14 cellular contexts compared by ENCODE assay signal in the genomic region with DNA sequence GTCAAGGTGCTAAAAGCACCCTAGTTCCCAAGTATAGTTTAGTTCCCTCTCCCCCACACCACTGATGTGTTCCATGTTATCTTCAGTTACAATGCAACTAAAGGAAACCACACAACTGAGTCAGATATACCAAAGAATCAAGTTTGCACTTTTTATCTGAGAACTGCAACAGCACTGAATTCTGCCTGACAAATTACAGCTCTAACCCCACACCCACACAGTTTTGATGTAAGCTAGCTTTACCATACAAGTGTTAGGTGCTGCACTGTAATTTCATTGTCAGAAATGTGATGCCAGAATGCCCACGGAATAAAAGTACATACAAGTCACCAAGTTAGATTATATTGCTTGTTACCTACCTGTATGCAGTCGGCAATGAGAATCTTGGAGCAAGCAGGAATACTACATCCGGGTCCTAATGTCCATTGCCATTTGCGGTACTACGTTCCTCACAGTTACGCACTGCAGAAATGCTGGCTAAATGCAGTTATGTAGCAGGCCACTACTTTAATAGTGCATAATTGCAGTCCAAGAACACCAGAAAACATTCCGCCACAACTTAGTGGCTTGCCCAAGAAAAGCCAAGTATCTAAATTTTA. TPM values are rescaled to one million over a fixed set of nuclear protein-coding genes. Genes with fewer than 3 reads are reported as not detected.
A peak's percentile ranks its signal among the peaks of the same experiment; 100 is the strongest.
DNase-seq lines count a peak whose midpoint lies in the region; ATAC-seq and TF ChIP-seq lines count a peak whose summit lies in the region.
"Had no signal": no experiment of that assay in that cellular context is flagged by ENCODE, and none has a peak within 500 bp of the region (broad histone marks: within the 10 kb centered on the region; RNA-seq: fewer than 3 reads in every experiment).

No MANE protein-coding gene starts in this region.

- peaks cover under 1% of the 10 kb centered on the region for H3K4me1 ChIP-seq in upper lobe of right lung

- DNase-seq in T-helper 1 cell (no peak), HFFc6 (no peak), iris pigment epithelial cell (ENCODE audit: low read depth) (peak; percentile 28), mesenteric fat pad (ENCODE audit: low spot score) (no peak), upper lobe of right lung (no peak)
- DNase-seq in activated CD8-positive, alpha-beta T cell treated with anti-CD3 and anti-CD28 coated beads, Interleukin-2, amount 10 ng/mL, durations not matched to agents 7 days and 5 days, result no peak
- DNase-seq: effector memory CD4-positive, alpha-beta T cell; Kasumi-1; NCI-H2171; small intestine; upper lobe of left lung had no signal

- no peak overlapping the region for H3K27ac Mint-ChIP-seq in T-helper 1 cell treated with Interleukin-12 subunit alpha and Interleukin-12 subunit beta and Interleukin-4 antibody, amounts not matched to agents 30 μg/mL and 1 μg/mL, for 36 hours
- H3K27ac Mint-ChIP-seq in HFFc6, result peak overlapping the region; percentile 58
- H3K27ac Mint-ChIP-seq in activated CD8-positive, alpha-beta T cell treated with anti-CD3 and anti-CD28 coated beads, Interleukin-2, amount 10 ng/mL, durations not matched to agents 7 days and 5 days, result no peak overlapping the region

- ATAC-seq in activated CD8-positive, alpha-beta T cell treated with anti-CD3 and anti-CD28 coated beads, Interleukin-2, amount 10 ng/mL, durations not matched to agents 7 days and 5 days, result peak; percentile 17
- ATAC-seq in esophagus mucosa (no peak), upper lobe of right lung (no peak)

- H3K36me3 ChIP-seq in upper lobe of right lung, result peaks cover 100% of the 10 kb centered on the region

- CTCF ChIA-PET in activated CD8-positive, alpha-beta T cell treated with anti-CD3 and anti-CD28 coated beads, Interleukin-2, amount 10 ng/mL, durations not matched to agents 7 days and 5 days (lab: Charles Lee), result no interaction called here

- no peak for TF ChIP-seq CTCF in HFFc6 (IDR thresholded peaks at IDR 0.05)
- no peak for TF ChIP-seq CTCF in upper lobe of right lung (IDR thresholded peaks at IDR 0.05)

- POLR2A ChIA-PET in activated CD8-positive, alpha-beta T cell treated with anti-CD3 and anti-CD28 coated beads, Interleukin-2, amount 10 ng/mL, durations not matched to agents 7 days and 5 days (lab: Charles Lee), result interaction anchor here (0.6 to 1.4 kb wide), 3 partner anchors 9 to 18 kb away, joined by 3 to 9 read pairs (median 3); partner anchors contain the start of gene SFPQ

- H3K36me3 Mint-ChIP-seq in T-helper 1 cell treated with Interleukin-12 subunit alpha and Interleukin-12 subunit beta and Interleukin-4 antibody, amounts not matched to agents 30 μg/mL and 1 μg/mL, for 36 hours (ENCODE audit: low read depth), result peaks cover 71% of the 10 kb centered on the region
- peaks cover 78% of the 10 kb centered on the region for H3K36me3 Mint-ChIP-seq in HFFc6 (ENCODE audit: low read depth)
- H3K36me3 Mint-ChIP-seq in activated CD8-positive, alpha-beta T cell treated with anti-CD3 and anti-CD28 coated beads, Interleukin-2, amount 10 ng/mL, durations not matched to agents 7 days and 5 days (ENCODE audit: low read depth), result peaks cover 90% of the 10 kb centered on the region

- peak overlapping the region; percentile 34 for H3K4me3 Mint-ChIP-seq in T-helper 1 cell treated with Interleukin-12 subunit alpha and Interleukin-12 subunit beta and Interleukin-4 antibody, amounts not matched to agents 30 μg/mL and 1 μg/mL, for 36 hours
- no peak overlapping the region for H3K4me3 Mint-ChIP-seq in HFFc6
- no peak overlapping the region for H3K4me3 Mint-ChIP-seq in activated CD8-positive, alpha-beta T cell treated with anti-CD3 and anti-CD28 coated beads, Interleukin-2, amount 10 ng/mL, durations not matched to agents 7 days and 5 days

- H3K27me3 Mint-ChIP-seq in T-helper 1 cell treated with Interleukin-12 subunit alpha and Interleukin-12 subunit beta and Interleukin-4 antibody, amounts not matched to agents 30 μg/mL and 1 μg/mL, for 36 hours (ENCODE audit: low read depth), result no peaks in the 10 kb centered on the region
- no peaks in the 10 kb centered on the region; the same call in 1 of the 2 replicates for H3K27me3 Mint-ChIP-seq in HFFc6 (ENCODE audit: insufficient read depth)
- H3K27me3 Mint-ChIP-seq in activated CD8-positive, alpha-beta T cell treated with anti-CD3 and anti-CD28 coated beads, Interleukin-2, amount 10 ng/mL, durations not matched to agents 7 days and 5 days (ENCODE audit: low read depth), result no peaks in the 10 kb centered on the region

- H3K4me3 ChIP-seq in upper lobe of right lung, result no peak overlapping the region
- H3K4me3 ChIP-seq: ascending aorta, upper lobe of left lung had no signal

- intact Hi-C loops in upper lobe of right lung (cut with DNase I), result no loop called here

- no peak overlapping the region for H3K27ac ChIP-seq in upper lobe of right lung
- H3K27ac ChIP-seq: ascending aorta, upper lobe of left lung had no signal

- H3K9me3 ChIP-seq in upper lobe of right lung, result no peaks in the 10 kb centered on the region
- H3K9me3 ChIP-seq: ascending aorta, upper lobe of left lung had no signal

- H3K27me3 ChIP-seq in upper lobe of right lung, result no peaks in the 10 kb centered on the region
- H3K27me3 ChIP-seq: ascending aorta, upper lobe of left lung had no signal

- H3K9me3 Mint-ChIP-seq in T-helper 1 cell treated with Interleukin-12 subunit alpha and Interleukin-12 subunit beta and Interleukin-4 antibody, amounts not matched to agents 30 μg/mL and 1 μg/mL, for 36 hours, result no peaks in the 10 kb centered on the region
- H3K9me3 Mint-ChIP-seq in HFFc6, result no peaks in the 10 kb centered on the region
- H3K9me3 Mint-ChIP-seq in activated CD8-positive, alpha-beta T cell treated with anti-CD3 and anti-CD28 coated beads, Interleukin-2, amount 10 ng/mL, durations not matched to agents 7 days and 5 days (ENCODE audit: insufficient read depth), result no peaks in the 10 kb centered on the region

- peaks cover 49% of the 10 kb centered on the region for H3K4me1 Mint-ChIP-seq in T-helper 1 cell treated with Interleukin-12 subunit alpha and Interleukin-12 subunit beta and Interleukin-4 antibody, amounts not matched to agents 30 μg/mL and 1 μg/mL, for 36 hours (ENCODE audit: low read depth)
- peaks cover 68% of the 10 kb centered on the region for H3K4me1 Mint-ChIP-seq in HFFc6 (ENCODE audit: low read depth)
- peaks cover 59% of the 10 kb centered on the region for H3K4me1 Mint-ChIP-seq in activated CD8-positive, alpha-beta T cell treated with anti-CD3 and anti-CD28 coated beads, Interleukin-2, amount 10 ng/mL, durations not matched to agents 7 days and 5 days (ENCODE audit: low read depth)

RNA-seq across cellular contexts. Expression of gene SFPQ, which starts 12.1 kb away (rescaled TPM):
- 100 to 1,000 TPM; 144 to 254 (median 222) TPM for total RNA-seq in HFFc6 (2021; fragmentation: NEBNext Ultra II Directional; extraction: Animal tissue kit (Norgen Biotek cat#: 25700))
- 100 to 1,000 TPM; 348 to 360 TPM for total RNA-seq in activated CD8-positive, alpha-beta T cell treated with anti-CD3 and anti-CD28 coated beads, Interleukin-2, amount 10 ng/mL, durations not matched to agents 7 days and 5 days
- 205 TPM for total RNA-seq in mesenteric fat pad
- total RNA-seq in esophagus mucosa, result 116 TPM
- total RNA-seq in upper lobe of right lung, result 170 TPM
